24 cellular contexts compared by ENCODE assay signal in the genomic region with DNA sequence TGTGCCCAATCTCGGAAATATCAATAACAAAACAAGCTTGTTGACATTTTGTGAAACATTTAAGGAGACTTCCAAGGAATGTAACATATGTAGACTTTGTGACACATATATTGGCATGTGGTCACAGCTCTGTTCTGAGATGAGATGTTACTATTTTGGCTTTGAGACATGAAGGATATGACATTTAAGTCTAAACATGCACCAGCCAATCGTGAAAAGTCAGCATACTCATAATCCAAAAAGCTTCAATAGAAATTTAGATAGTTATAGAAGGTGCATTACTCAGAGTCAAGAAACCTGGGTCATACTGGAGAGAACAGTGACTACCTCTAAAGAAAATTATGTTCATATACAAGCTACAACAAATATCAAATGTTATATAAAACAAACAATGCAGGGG. TPM values are rescaled to one million over a fixed set of nuclear protein-coding genes. Genes with fewer than 3 reads are reported as not detected.
DNase-seq lines count a peak whose midpoint lies in the region; ATAC-seq, FAIRE-seq and TF ChIP-seq lines count a peak whose summit lies in the region.
"Had no signal": no experiment of that assay in that cellular context is flagged by ENCODE, and none has a peak within 500 bp of the region (broad histone marks: within the 10 kb centered on the region; RNA-seq: fewer than 3 reads in every experiment).

No MANE protein-coding gene starts in this region.

- H2AFZ ChIP-seq in HepG2 (ENCODE audit: low read length) (no peak overlapping the region), astrocyte (ENCODE audit: low read depth, low read length) (no peak overlapping the region)

- H3K27ac ChIP-seq in HepG2 (ENCODE audit: extremely low read length, insufficient read depth, low read length) (peak overlapping the region; percentile 8), right lobe of liver (no peak overlapping the region), astrocyte (ENCODE audit: low read depth, low read length) (no peak overlapping the region)
- H3K27ac ChIP-seq: A549; BLaER1 treated with 17β-estradiol and CSF1 and Interleukin-3, amounts not matched to agents 10 nM and 100 nM; HL-60; SJCRH30 had no signal

- FAIRE-seq in HepG2 (lab: Jason Lieb, UNC) (no peak), astrocyte (lab: Jason Lieb, UNC) (peak; percentile 54)
- FAIRE-seq: A549, G401.6 had no signal

- TF ChIP-seq CTCF in HepG2 (CRISPR knock-in tag; IDR thresholded peaks at IDR 0.05) = no peak
- TF ChIP-seq CTCF in right lobe of liver (IDR thresholded peaks at IDR 0.05) = no peak
- no peak for TF ChIP-seq CTCF in astrocyte (IDR thresholded peaks at IDR 0.05; ENCODE audit: insufficient read depth, low read depth, low read length)
- no peak for TF ChIP-seq CTCF in epithelial cell of esophagus (IDR thresholded peaks at IDR 0.05; ENCODE audit: insufficient read depth, low read depth, low read length, missing control alignments)

- H3K9me3 ChIP-seq in HepG2 (ENCODE audit: low read length) (no peaks in the 10 kb centered on the region), right lobe of liver (no peaks in the 10 kb centered on the region), astrocyte (ENCODE audit: insufficient read depth, low read depth, low read length) (no peaks in the 10 kb centered on the region)
- H3K9me3 ChIP-seq: A549; BLaER1 treated with 17β-estradiol and CSF1 and Interleukin-3, amounts not matched to agents 10 nM and 100 nM; SJCRH30 had no signal

- H3K4me3 ChIP-seq in HepG2 (replicated peaks in 1 of 3; ENCODE audit: insufficient read depth in 1 of 3, low read depth in 2 of 3, low read length in 3 of 3) (no peak overlapping the region), right lobe of liver (no peak overlapping the region), astrocyte (ENCODE audit: insufficient read depth, low read depth, low read length) (no peak overlapping the region), epithelial cell of esophagus (ENCODE audit: low read length) (no peak overlapping the region)
- H3K4me3 ChIP-seq: A549; BLaER1 treated with 17β-estradiol and CSF1 and Interleukin-3, amounts not matched to agents 10 nM and 100 nM; SJCRH30 had no signal

- H3K79me2 ChIP-seq in HepG2 (ENCODE audit: insufficient read depth, low read length) (no peaks in the 10 kb centered on the region), astrocyte (ENCODE audit: insufficient read depth, low read length) (peaks cover 2% of the 10 kb centered on the region)

- no peak for ATAC-seq in HepG2
- ATAC-seq in right lobe of liver = no peak
- ATAC-seq in SK-N-SH treated with all-trans-retinoic acid at 6 μM for 48 hours = no peak
- no peak for ATAC-seq in HG03354 (IDR thresholded peaks at IDR 0.05; ENCODE audit: poor library complexity, severe bottlenecking, unreplicated experiment)
- ATAC-seq: A549, HCT116 had no signal

- CTCF ChIA-PET in HepG2 (lab: Yijun Ruan, JAX; ENCODE audit: low intra/inter-chr PET ratio, low total read pairs) = no interaction called here

- no peaks in the 10 kb centered on the region for H4K20me1 ChIP-seq in HepG2 (ENCODE audit: insufficient read depth, low read length)
- H4K20me1 ChIP-seq in astrocyte (ENCODE audit: insufficient read depth, low read length) = no peaks in the 10 kb centered on the region

- POLR2A ChIA-PET in HepG2 (lab: Yijun Ruan, JAX) = no interaction called here

- H3K4me1 ChIP-seq in HepG2 (ENCODE audit: insufficient read depth, low read length) = peaks cover 26% of the 10 kb centered on the region
- no peaks in the 10 kb centered on the region for H3K4me1 ChIP-seq in right lobe of liver
- peaks cover 6% of the 10 kb centered on the region for H3K4me1 ChIP-seq in astrocyte (ENCODE audit: insufficient read depth, low read length)
- H3K4me1 ChIP-seq: BLaER1 treated with 17β-estradiol and CSF1 and Interleukin-3, amounts not matched to agents 10 nM and 100 nM had no signal

- H3K27ac Mint-ChIP-seq in astrocyte (ENCODE audit: unreplicated experiment) = no peak overlapping the region
- H3K27ac Mint-ChIP-seq: CD4-positive, alpha-beta T cell had no signal

- no peak for TF ChIP-seq RAD21 in HepG2 (CRISPR knock-in tag; IDR thresholded peaks at IDR 0.05)

- BruUV-seq in HepG2 (replicated peaks; lab: Mats Ljungman, UMichigan) = no TSS peak

- no peak overlapping the region for H3K4me3 Mint-ChIP-seq in astrocyte (ENCODE audit: unreplicated experiment)
- H3K4me3 Mint-ChIP-seq: CD4-positive, alpha-beta T cell had no signal

- 94% methylated on average over 2 of the region's 2 CpGs for WGBS in HepG2 (ENCODE audit: low lambda C conversion rate)
- WGBS in right lobe of liver (ENCODE audit: insufficient coverage, low coverage, low lambda C conversion rate, missing lambda C conversion rate) = 80% methylated on average over 2 of the region's 2 CpGs

- H3K4me2 ChIP-seq in HepG2 (ENCODE audit: low read depth, low read length) = no peak overlapping the region
- no peak overlapping the region for H3K4me2 ChIP-seq in astrocyte (ENCODE audit: low read length)
- H3K4me2 ChIP-seq: A549; BLaER1 treated with 17β-estradiol and CSF1 and Interleukin-3, amounts not matched to agents 10 nM and 100 nM had no signal

- H3K36me3 Mint-ChIP-seq in astrocyte (ENCODE audit: low read depth, unreplicated experiment) = no peaks in the 10 kb centered on the region

- TF ChIP-seq POLR2A in HepG2 (IDR thresholded peaks at IDR 0.05; ENCODE audit: insufficient read depth in 1 of 2, low read depth in 2 of 2, low read length in 2 of 2) (no peak), right lobe of liver (IDR thresholded peaks at IDR 0.05) (no peak)

- in situ Hi-C loops in HepG2 (cut with HindIII; ENCODE audit: extremely low pct_ligation_motif_present, low pct_unique_long_range_greater_than_20kb) = no loop called here

- H3K4me1 Mint-ChIP-seq in astrocyte (ENCODE audit: low read depth, unreplicated experiment) = peaks cover 27% of the 10 kb centered on the region

- H3K9ac ChIP-seq in HepG2 (ENCODE audit: insufficient read depth, low read depth, low read length) = no peak overlapping the region
- H3K9ac ChIP-seq in astrocyte (ENCODE audit: low read length) = no peak overlapping the region
- H3K9ac ChIP-seq: BLaER1 treated with 17β-estradiol and CSF1 and Interleukin-3, amounts not matched to agents 10 nM and 100 nM had no signal

- TF ChIP-seq EP300 in HepG2 (IDR thresholded peaks at IDR 0.05; ENCODE audit: low read depth in 2 of 2, low read length in 2 of 2) (no peak), HepG2 (CRISPR knock-in tag; IDR thresholded peaks at IDR 0.05; ENCODE audit: borderline replicate concordance) (no peak)

- intact Hi-C loops in HepG2 (cut with micrococcal nuclease; ENCODE audit: unreplicated experiment) (no loop called here), right lobe of liver (cut with DNase I) (no loop called here)

- H3K9me3 Mint-ChIP-seq in astrocyte (ENCODE audit: unreplicated experiment) = no peaks in the 10 kb centered on the region
- H3K9me3 Mint-ChIP-seq: CD4-positive, alpha-beta T cell had no signal

- DNase-seq in HepG2 (ENCODE audit: low spot score) (no peak), right lobe of liver (no peak), astrocyte (ENCODE audit: low read depth) (no peak), epithelial cell of esophagus (ENCODE audit: low read depth) (peak; percentile 54)
- DNase-seq in activated CD4-positive, CD25-positive, alpha-beta regulatory T cell (lab: John Stamatoyannopoulos, UW) = no peak
- DNase-seq: AML-193; CD4-positive, alpha-beta T cell; DMS53; GOT3; Karpas-422; NCI-H1092 treated with DMSO at 0.1 percent for 48 hours; NCI-H1436; NCI-H187 treated with DMSO at 0.1 percent for 48 hours; NCI-H2171 treated with DMSO at 0.1 percent for 48 hours; NCI-H524; NCI-H774; SJCRH30 had no signal

- H3K27me3 Mint-ChIP-seq in astrocyte (ENCODE audit: low read depth, unreplicated experiment) = no peaks in the 10 kb centered on the region
- H3K27me3 Mint-ChIP-seq: CD4-positive, alpha-beta T cell had no signal

- H3K36me3 ChIP-seq in HepG2 (replicated peaks in 1 of 2; ENCODE audit: control insufficient read depth in 1 of 2, insufficient read depth in 2 of 2, low read length in 2 of 2) (peaks cover under 1 to 1% of the 10 kb centered on the region in 2 experiments; a peak in 2 of 5 replicates), right lobe of liver (peaks cover 0 to 23% (median 1%) of the 10 kb centered on the region in 4 donors), astrocyte (ENCODE audit: insufficient read depth, low read length) (peaks cover 19% of the 10 kb centered on the region)

- no peaks in the 10 kb centered on the region for H3K27me3 ChIP-seq in HepG2 (ENCODE audit: control insufficient read depth in 1 of 2, insufficient read depth in 2 of 2, low read length in 2 of 2)
- no peaks in the 10 kb centered on the region for H3K27me3 ChIP-seq in right lobe of liver
- no peaks in the 10 kb centered on the region for H3K27me3 ChIP-seq in astrocyte (ENCODE audit: insufficient read depth, low read length)
- H3K27me3 ChIP-seq: BLaER1 treated with 17β-estradiol and CSF1 and Interleukin-3, amounts not matched to agents 10 nM and 100 nM; SJCRH30 had no signal

RNA-seq across cellular contexts. Expression of gene COMMD2, which starts 13.4 kb away (rescaled TPM):
- 57.6 and 73.2 TPM in 2 replicates for total RNA-seq in HepG2 (2016; rRNA removed; fragmentation: Illumina TruSeq; extraction: Trizol)
- 8.4 and 10.2 TPM in 2 replicates for total RNA-seq in HepG2 (2016; cell fraction: cytosol; rRNA removed; fragmentation: Illumina TruSeq; extraction: Trizol; ENCODE audit: low read depth)
- total RNA-seq in HepG2 (2016; cell fraction: insoluble cytoplasmic fraction; rRNA removed; fragmentation: Illumina TruSeq; extraction: Trizol) = 55.4 and 78.2 TPM in 2 replicates
- 13.8 and 20.0 TPM in 2 replicates for total RNA-seq in HepG2 (2016; cell fraction: membrane; rRNA removed; fragmentation: Illumina TruSeq; extraction: Trizol)
- total RNA-seq in HepG2 (2016; cell fraction: nucleus; rRNA removed; fragmentation: Illumina TruSeq; extraction: Trizol) = 30.5 and 31.9 TPM in 2 replicates
- 25.5 and 33.0 TPM in 2 replicates for polyA plus RNA-seq in HepG2 (2011; rRNA removed)
- 22.4 and 27.4 TPM in 2 replicates for polyA plus RNA-seq in HepG2 (2011; cell fraction: cytosol; rRNA removed)
- 7.2 and 10.3 TPM in 2 replicates for polyA plus RNA-seq in HepG2 (2011; cell fraction: nucleus; rRNA removed)
- polyA plus RNA-seq in HepG2 (2012) = 21.8 and 23.7 TPM in 2 replicates
- polyA plus RNA-seq in HepG2 (2016; cell fraction: cytosol; fragmentation: Illumina TruSeq; extraction: Trizol; ENCODE audit: low read depth) = 4.3 and 5.0 TPM in 2 replicates
- 65.7 and 69.6 TPM in 2 replicates for polyA plus RNA-seq in HepG2 (2016; cell fraction: insoluble cytoplasmic fraction; fragmentation: Illumina TruSeq; extraction: Trizol; ENCODE audit: low read depth)
- polyA plus RNA-seq in HepG2 (2016; cell fraction: membrane; fragmentation: Illumina TruSeq; extraction: Trizol; ENCODE audit: low read depth) = 7.5 and 8.4 TPM in 2 replicates
- 45.6 and 52.9 TPM in 2 replicates for polyA plus RNA-seq in HepG2 (2016; cell fraction: nucleus; fragmentation: Illumina TruSeq; extraction: Trizol; ENCODE audit: insufficient read depth, low read depth)
- 3.4 and 15.7 TPM in 2 replicates for polyA minus RNA-seq in HepG2 (2011; rRNA and poly(A)+ RNA removed; ENCODE audit: low replicate concordance)
- 7.2 and 8.0 TPM in 2 replicates for polyA minus RNA-seq in HepG2 (2011; cell fraction: cytosol; rRNA and poly(A)+ RNA removed)
- polyA minus RNA-seq in HepG2 (2011; cell fraction: nucleus; rRNA and poly(A)+ RNA removed) = 15.6 and 23.2 TPM in 2 replicates
- total RNA-seq in right lobe of liver = 10 to 100 TPM; 11.0 to 17.7 (median 14.0) TPM
- 44.8 and 47.1 TPM in 2 replicates for total RNA-seq in astrocyte

RNA-seq across cellular contexts. Expression of gene ANKUB1, which starts 53.5 kb away (rescaled TPM):
- total RNA-seq in HepG2 (2016; rRNA removed; fragmentation: Illumina TruSeq; extraction: Trizol) (not detected in 2 replicates), right lobe of liver (not detected), astrocyte (not detected in 2 replicates)
- total RNA-seq in HepG2 (2016; cell fraction: cytosol; rRNA removed; fragmentation: Illumina TruSeq; extraction: Trizol; ENCODE audit: low read depth) = not detected in 2 replicates
- not detected in 2 replicates for total RNA-seq in HepG2 (2016; cell fraction: insoluble cytoplasmic fraction; rRNA removed; fragmentation: Illumina TruSeq; extraction: Trizol)
- not detected in 2 replicates for total RNA-seq in HepG2 (2016; cell fraction: membrane; rRNA removed; fragmentation: Illumina TruSeq; extraction: Trizol)
- not detected in 2 replicates for total RNA-seq in HepG2 (2016; cell fraction: nucleus; rRNA removed; fragmentation: Illumina TruSeq; extraction: Trizol)
- polyA plus RNA-seq in HepG2 (2011; rRNA removed) = not detected in 2 replicates
- polyA plus RNA-seq in HepG2 (2011; cell fraction: cytosol; rRNA removed) = not detected in 2 replicates
- not detected in 2 replicates for polyA plus RNA-seq in HepG2 (2011; cell fraction: nucleus; rRNA removed)
- not detected in 2 replicates for polyA plus RNA-seq in HepG2 (2012)
- not detected in 2 replicates for polyA plus RNA-seq in HepG2 (2016; cell fraction: cytosol; fragmentation: Illumina TruSeq; extraction: Trizol; ENCODE audit: low read depth)
- polyA plus RNA-seq in HepG2 (2016; cell fraction: insoluble cytoplasmic fraction; fragmentation: Illumina TruSeq; extraction: Trizol; ENCODE audit: low read depth) = not detected in 2 replicates
- not detected in 2 replicates for polyA plus RNA-seq in HepG2 (2016; cell fraction: membrane; fragmentation: Illumina TruSeq; extraction: Trizol; ENCODE audit: low read depth)
- not detected in 2 replicates for polyA plus RNA-seq in HepG2 (2016; cell fraction: nucleus; fragmentation: Illumina TruSeq; extraction: Trizol; ENCODE audit: insufficient read depth, low read depth)
- 0.51 TPM in 1 of 2 replicates, not detected in the other for polyA minus RNA-seq in HepG2 (2011; rRNA and poly(A)+ RNA removed; ENCODE audit: low replicate concordance)
- polyA minus RNA-seq in HepG2 (2011; cell fraction: cytosol; rRNA and poly(A)+ RNA removed) = not detected in 2 replicates
- not detected in 2 replicates for polyA minus RNA-seq in HepG2 (2011; cell fraction: nucleus; rRNA and poly(A)+ RNA removed)
- total RNA-seq: CD4-positive, alpha-beta T cell; SJCRH30 had no signal
- polyA plus RNA-seq: A549 had no signal
